Comparison of ENCODE assay signal across 18 cellular contexts in the genomic region with DNA sequence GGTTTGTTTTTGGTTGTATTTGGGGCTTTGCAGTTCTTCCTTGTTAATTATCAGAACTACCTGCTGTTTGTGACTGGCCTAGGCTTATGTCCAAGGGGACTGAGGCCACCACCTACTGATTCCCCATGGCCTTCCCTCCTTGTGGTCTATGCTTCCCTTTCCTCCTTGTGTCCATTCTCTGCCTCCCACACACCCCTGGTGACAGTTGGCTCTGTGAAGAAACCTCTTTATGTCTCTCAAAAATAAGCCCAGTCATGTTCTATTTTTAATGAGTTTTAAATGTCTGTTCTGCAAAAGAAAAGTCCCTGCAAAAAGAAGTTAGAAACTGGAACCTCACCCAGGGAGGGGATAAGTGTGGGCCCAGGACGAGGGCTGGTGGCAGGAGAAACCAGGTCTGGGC.
"Had no signal": no experiment of that assay in that cellular context is flagged by ENCODE, and none has a peak within 500 bp of the region (broad histone marks: within the 10 kb centered on the region; RNA-seq: fewer than 3 reads in every experiment).

No MANE protein-coding gene starts in this region.

- H3K4me3 Mint-ChIP-seq: activated naive CD4-positive, alpha-beta T cell treated with anti-CD3 and anti-CD28 coated beads for 36 hours; activated naive CD8-positive, alpha-beta T cell treated with anti-CD3 and anti-CD28 coated beads, Interleukin-2, amount 50 U/mL, for 24 hours; activated T-helper 17 cell treated with anti-CD3 and anti-CD28 coated beads, Interleukin-2, amount 50 U/mL, for 72 hours; endodermal cell; naive thymus-derived CD4-positive, alpha-beta T cell; stimulated activated naive CD8-positive, alpha-beta T cell treated with anti-CD3 and anti-CD28 coated beads, Interleukin-15, amount 100 ng/mL, for 72 hours had no signal

- H3K27me3 Mint-ChIP-seq: activated naive CD8-positive, alpha-beta T cell treated with anti-CD3 and anti-CD28 coated beads, Interleukin-2, amount 50 U/mL, for 24 hours; activated T-helper 17 cell treated with anti-CD3 and anti-CD28 coated beads, Interleukin-2, amount 50 U/mL, for 72 hours; naive thymus-derived CD4-positive, alpha-beta T cell; stimulated activated naive CD8-positive, alpha-beta T cell treated with anti-CD3 and anti-CD28 coated beads, Interleukin-15, amount 100 ng/mL, for 72 hours had no signal

- H3K27ac ChIP-seq: gastroesophageal sphincter, heart right ventricle, lower lobe of right lung, ovary, sigmoid colon, spleen, testis had no signal

- H3K27ac Mint-ChIP-seq: activated naive CD4-positive, alpha-beta T cell treated with anti-CD3 and anti-CD28 coated beads for 36 hours; activated naive CD8-positive, alpha-beta T cell treated with anti-CD3 and anti-CD28 coated beads, Interleukin-2, amount 50 U/mL, for 24 hours; activated T-helper 17 cell treated with anti-CD3 and anti-CD28 coated beads, Interleukin-2, amount 50 U/mL, for 72 hours; endodermal cell; naive thymus-derived CD4-positive, alpha-beta T cell; stimulated activated naive CD8-positive, alpha-beta T cell treated with anti-CD3 and anti-CD28 coated beads, Interleukin-15, amount 100 ng/mL, for 72 hours had no signal

- H3K4me1 Mint-ChIP-seq: endodermal cell; stimulated activated naive CD8-positive, alpha-beta T cell treated with anti-CD3 and anti-CD28 coated beads, Interleukin-15, amount 100 ng/mL, for 72 hours had no signal

- H3K36me3 Mint-ChIP-seq: naive thymus-derived CD4-positive, alpha-beta T cell had no signal

- ATAC-seq: activated CD4-positive, CD25-positive, alpha-beta regulatory T cell treated with anti-CD3 and anti-CD28 coated beads, Interleukin-2, amount 50 U/mL, for 24 hours; activated naive CD8-positive, alpha-beta T cell treated with anti-CD3 and anti-CD28 coated beads, Interleukin-2, amount 50 U/mL, for 24 hours; activated T-helper 17 cell treated with anti-CD3 and anti-CD28 coated beads, Interleukin-2, amount 50 U/mL, for 72 hours; gastroesophageal sphincter; heart right ventricle; left cardiac atrium; lower lobe of right lung; naive thymus-derived CD4-positive, alpha-beta T cell had no signal

- DNase-seq: activated naive CD4-positive, alpha-beta T cell treated with anti-CD3 and anti-CD28 coated beads for 36 hours; activated naive CD8-positive, alpha-beta T cell treated with anti-CD3 and anti-CD28 coated beads, Interleukin-2, amount 50 U/mL, for 24 hours; activated T-cell treated with anti-CD3 and anti-CD28 coated beads for 4 hours; aorta; endodermal cell; heart right ventricle; left cardiac atrium; lower lobe of right lung; midbrain; naive thymus-derived CD4-positive, alpha-beta T cell; ovary; sigmoid colon; spleen; stimulated activated naive CD8-positive, alpha-beta T cell treated with anti-CD3 and anti-CD28 coated beads, Interleukin-15, amount 100 ng/mL, for 72 hours; testis had no signal

- H3K9me3 Mint-ChIP-seq: activated naive CD4-positive, alpha-beta T cell treated with anti-CD3 and anti-CD28 coated beads for 36 hours; activated naive CD8-positive, alpha-beta T cell treated with anti-CD3 and anti-CD28 coated beads, Interleukin-2, amount 50 U/mL, for 24 hours; activated T-helper 17 cell treated with anti-CD3 and anti-CD28 coated beads, Interleukin-2, amount 50 U/mL, for 72 hours; endodermal cell; naive thymus-derived CD4-positive, alpha-beta T cell; stimulated activated naive CD8-positive, alpha-beta T cell treated with anti-CD3 and anti-CD28 coated beads, Interleukin-15, amount 100 ng/mL, for 72 hours had no signal

- H3K4me3 ChIP-seq: gastroesophageal sphincter, heart right ventricle, lower lobe of right lung, ovary, sigmoid colon, spleen, testis had no signal
